Comparison of ENCODE assay signal across 23 cellular contexts in the genomic region with DNA sequence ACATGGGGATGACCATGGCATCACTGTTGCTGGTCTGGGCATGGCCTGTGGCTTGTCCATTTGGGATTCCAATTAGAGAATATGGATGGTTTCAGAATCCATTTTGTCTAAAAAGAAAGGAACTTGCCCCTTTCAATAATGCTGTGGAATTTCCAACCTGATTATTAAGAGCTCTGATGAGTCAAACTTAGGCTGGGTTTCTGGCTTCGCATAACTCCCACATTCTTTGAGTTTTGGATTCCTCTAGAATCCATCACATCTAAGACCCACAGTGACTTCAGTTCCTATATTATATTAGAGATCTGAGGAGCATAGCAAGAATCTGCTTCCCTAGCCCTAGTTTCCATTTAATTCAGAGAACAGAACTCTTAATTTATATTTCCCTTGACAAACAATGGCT.
A peak's percentile ranks its signal among the peaks of the same experiment; 100 is the strongest.
DNase-seq lines count a peak whose midpoint lies in the region; ATAC-seq, FAIRE-seq and TF ChIP-seq lines count a peak whose summit lies in the region.
"Had no signal": no experiment of that assay in that cellular context is flagged by ENCODE, and none has a peak within 500 bp of the region (broad histone marks: within the 10 kb centered on the region; RNA-seq: fewer than 3 reads in every experiment).

No MANE protein-coding gene starts in this region.

- H3K9me3 ChIP-seq in body of pancreas = no peaks in the 10 kb centered on the region
- H3K9me3 ChIP-seq: stomach had no signal

- no peaks in the 10 kb centered on the region for H3K4me1 ChIP-seq in body of pancreas
- H3K4me1 ChIP-seq: stomach had no signal

- H3K36me3 ChIP-seq in bronchial epithelial cell (ENCODE audit: control insufficient read depth, insufficient read depth, low read length) (no peaks in the 10 kb centered on the region), body of pancreas (replicated peaks in 1 of 2; ENCODE audit: insufficient read depth in 1 of 2, low read depth in 2 of 2) (no peaks in the 10 kb centered on the region)
- H3K36me3 ChIP-seq: stomach had no signal

- no peak for FAIRE-seq in bronchial epithelial cell (lab: Jason Lieb, UNC)
- FAIRE-seq: TTC549 had no signal

- intact Hi-C loops in body of pancreas (cut with DNase I) = no loop called here

- no peak for TF ChIP-seq CTCF in bronchial epithelial cell (IDR thresholded peaks at IDR 0.05; ENCODE audit: insufficient read depth, low read length, severe bottlenecking)
- no peak for TF ChIP-seq CTCF in body of pancreas (IDR thresholded peaks at IDR 0.05)

- 96% methylated on average over 1 of the region's 1 CpG for WGBS in body of pancreas, 2 donors

- H3K27ac ChIP-seq in body of pancreas = no peak overlapping the region
- H3K27ac ChIP-seq: skin epidermis, stomach had no signal

- H3K27me3 ChIP-seq in bronchial epithelial cell (ENCODE audit: control insufficient read depth, insufficient read depth, low read length) (peaks cover 4% of the 10 kb centered on the region), body of pancreas (no peaks in the 10 kb centered on the region)
- H3K27me3 ChIP-seq: stomach had no signal

- TF ChIP-seq POLR2A in body of pancreas (IDR thresholded peaks at IDR 0.05) = no peak

- DNase-seq in AG08396 (ENCODE audit: low spot score) (peak; percentile 47), M059J (ENCODE audit: low read depth) (peak; percentile 60), bronchial epithelial cell (ENCODE audit: low read depth) (peak; percentile 22), kidney glomerular epithelial cell (lab: John Stamatoyannopoulos, UW) (peak; percentile 29), body of pancreas (no peak), anterior cingulate cortex (lab: John Stamatoyannopoulos, UW) (no peak)
- DNase-seq: activated CD4-positive, alpha-beta T cell treated with anti-CD3 and anti-CD28 coated beads, Interleukin-2, amount 10 ng/mL, durations not matched to agents 7 days and 5 days; activated CD8-positive, alpha-beta memory T cell treated with anti-CD3 and anti-CD28 coated beads, Interleukin-2, amount 50 U/mL, for 4 hours; activated effector memory CD4-positive, alpha-beta T cell treated with Interleukin-2 at 50 U/mL for 16 hours; CD8-positive, alpha-beta memory T cell; DMS79; endodermal cell; left cardiac atrium; natural killer cell; NCI-H1105; NCI-H524 treated with DMSO at 0.1 percent for 48 hours; stimulated activated CD4-positive, alpha-beta T cell treated with anti-CD3 and anti-CD28 coated beads, Interleukin-4, amount 100 ng/mL, for 1 hour; stomach had no signal

- ATAC-seq in GM18870 (IDR thresholded peaks at IDR 0.05; ENCODE audit: unreplicated experiment) (no peak), body of pancreas (no peak), GM19023 (IDR thresholded peaks at IDR 0.05; ENCODE audit: unreplicated experiment) (no peak)
- ATAC-seq: left cardiac atrium, natural killer cell, Right ventricle myocardium inferior had no signal

- H3K4me3 ChIP-seq in bronchial epithelial cell (ENCODE audit: low read depth, low read length) (no peak overlapping the region), body of pancreas (no peak overlapping the region)
- H3K4me3 ChIP-seq: skin epidermis, stomach had no signal

Comparison
In these comparisons a context has a peak if more than half of its experiments do, and no peak if none do; other contexts are left out.
1. DNase-seq: peak in AG08396 (single experiment), M059J (single experiment), bronchial epithelial cell (single experiment) and kidney glomerular epithelial cell (single experiment); none in body of pancreas (0 of 4) and anterior cingulate cortex (0 of 58).